In the genomic region with DNA sequence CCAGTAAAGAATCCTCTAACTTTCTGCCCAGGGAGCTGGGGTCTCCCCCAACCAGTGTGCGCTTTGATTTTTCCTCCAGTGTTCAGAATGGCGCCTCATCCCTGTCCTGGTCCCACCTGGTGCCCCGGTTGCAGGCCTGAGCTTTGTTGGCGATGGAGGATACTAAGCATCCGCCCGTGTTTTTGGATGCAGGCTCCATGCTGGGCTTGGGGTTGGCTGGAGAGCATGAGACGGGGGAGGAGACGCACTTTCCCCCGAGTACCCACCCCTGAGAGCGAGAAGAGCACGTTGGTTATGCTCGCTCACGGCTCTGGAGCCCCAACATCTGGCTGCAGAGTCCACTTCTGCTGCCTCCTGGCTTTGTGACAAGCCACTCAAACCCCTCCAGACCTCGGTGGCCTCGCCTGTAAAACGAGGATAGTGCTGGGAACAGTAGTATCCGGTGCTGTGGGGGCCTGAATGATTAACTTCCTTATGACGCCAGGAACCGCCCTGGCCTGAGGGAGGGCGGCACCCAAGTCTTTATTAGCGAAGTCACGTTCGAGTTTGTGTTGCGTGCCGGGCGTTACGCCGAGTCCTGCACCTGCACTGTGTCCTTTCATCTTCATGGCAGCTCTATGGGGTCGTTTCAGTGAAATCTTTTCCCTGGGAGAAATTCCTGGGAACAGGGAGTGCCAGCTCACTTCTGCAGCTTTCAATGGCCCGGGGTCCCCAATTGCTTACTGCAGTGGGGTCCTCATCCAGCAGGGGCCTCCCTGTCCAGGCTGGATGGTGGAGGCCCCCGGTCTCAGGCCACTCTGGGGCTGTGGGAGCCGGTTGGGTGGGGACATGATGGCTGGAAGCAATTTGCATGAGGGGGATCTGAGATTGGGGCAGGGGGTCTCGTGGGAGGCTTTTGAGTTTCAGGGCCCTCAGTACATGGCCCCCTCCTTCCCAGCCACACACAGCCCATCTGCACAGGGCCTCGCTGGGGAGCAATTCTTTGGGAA, we compare ENCODE assay signal across 1 cellular context.
TF ChIP-seq lines count a peak whose summit lies in the region.

No MANE protein-coding gene starts in this region.

TF ChIP-seq in HepG2, 621 proteins besides CTCF, POLR2A, EP300 and RAD21:
- no peak for TF ChIP-seq ZNF891 (CRISPR knock-in tag; IDR thresholded peaks at IDR 0.05)
- no peak for TF ChIP-seq ZNF550 (CRISPR knock-in tag; IDR thresholded peaks at IDR 0.05; ENCODE audit: borderline replicate concordance)
- no peak for TF ChIP-seq ZNF776 (CRISPR knock-in tag; IDR thresholded peaks at IDR 0.05)
- TF ChIP-seq ZNF225 (CRISPR knock-in tag; IDR thresholded peaks at IDR 0.05): no peak
- TF ChIP-seq ASH2L (IDR thresholded peaks at IDR 0.05; ENCODE audit: insufficient read length, low read depth, low read length): no peak
- no peak for TF ChIP-seq ZBTB38 (CRISPR knock-in tag; IDR thresholded peaks at IDR 0.05)
- no peak for TF ChIP-seq ZNF451 (CRISPR knock-in tag; IDR thresholded peaks at IDR 0.05)
- no peak for TF ChIP-seq PAX8 (CRISPR knock-in tag; IDR thresholded peaks at IDR 0.05; ENCODE audit: borderline replicate concordance)
- TF ChIP-seq, protein P1, sequence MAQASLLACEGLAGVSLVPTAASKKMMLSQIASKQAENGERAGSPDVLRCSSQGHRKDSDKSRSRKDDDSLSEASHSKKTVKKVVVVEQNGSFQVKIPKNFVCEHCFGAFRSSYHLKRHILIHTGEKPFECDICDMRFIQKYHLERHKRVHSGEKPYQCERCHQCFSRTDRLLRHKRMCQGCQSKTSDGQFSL (CRISPR knock-in tag; IDR thresholded peaks at IDR 0.05): no peak
- no peak for TF ChIP-seq CREBL2 (CRISPR knock-in tag; IDR thresholded peaks at IDR 0.05; ENCODE audit: borderline replicate concordance)
- TF ChIP-seq BRCA1 (CRISPR knock-in tag; IDR thresholded peaks at IDR 0.05): no peak
- TF ChIP-seq, protein P2, sequence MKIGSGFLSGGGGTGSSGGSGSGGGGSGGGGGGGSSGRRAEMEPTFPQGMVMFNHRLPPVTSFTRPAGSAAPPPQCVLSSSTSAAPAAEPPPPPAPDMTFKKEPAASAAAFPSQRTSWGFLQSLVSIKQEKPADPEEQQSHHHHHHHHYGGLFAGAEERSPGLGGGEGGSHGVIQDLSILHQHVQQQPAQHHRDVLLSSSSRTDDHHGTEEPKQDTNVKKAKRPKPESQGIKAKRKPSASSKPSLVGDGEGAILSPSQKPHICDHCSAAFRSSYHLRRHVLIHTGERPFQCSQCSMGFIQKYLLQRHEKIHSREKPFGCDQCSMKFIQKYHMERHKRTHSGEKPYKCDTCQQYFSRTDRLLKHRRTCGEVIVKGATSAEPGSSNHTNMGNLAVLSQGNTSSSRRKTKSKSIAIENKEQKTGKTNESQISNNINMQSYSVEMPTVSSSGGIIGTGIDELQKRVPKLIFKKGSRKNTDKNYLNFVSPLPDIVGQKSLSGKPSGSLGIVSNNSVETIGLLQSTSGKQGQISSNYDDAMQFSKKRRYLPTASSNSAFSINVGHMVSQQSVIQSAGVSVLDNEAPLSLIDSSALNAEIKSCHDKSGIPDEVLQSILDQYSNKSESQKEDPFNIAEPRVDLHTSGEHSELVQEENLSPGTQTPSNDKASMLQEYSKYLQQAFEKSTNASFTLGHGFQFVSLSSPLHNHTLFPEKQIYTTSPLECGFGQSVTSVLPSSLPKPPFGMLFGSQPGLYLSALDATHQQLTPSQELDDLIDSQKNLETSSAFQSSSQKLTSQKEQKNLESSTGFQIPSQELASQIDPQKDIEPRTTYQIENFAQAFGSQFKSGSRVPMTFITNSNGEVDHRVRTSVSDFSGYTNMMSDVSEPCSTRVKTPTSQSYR (CRISPR knock-in tag; IDR thresholded peaks at IDR 0.05; ENCODE audit: borderline replicate concordance): no peak
- TF ChIP-seq ELF1 (CRISPR knock-in tag; IDR thresholded peaks at IDR 0.05): no peak
- no peak for TF ChIP-seq ZNF510 (CRISPR knock-in tag; IDR thresholded peaks at IDR 0.05; ENCODE audit: low read depth)
